ENCODE assay signal across 16 cellular contexts in genomic region chr21:35023396-35024070, GRCh38. TPM values are rescaled to one million over a fixed set of nuclear protein-coding genes. Genes with fewer than 3 reads are reported as not detected.
DNase-seq lines count a peak whose midpoint lies in the region; ATAC-seq, FAIRE-seq and TF ChIP-seq lines count a peak whose summit lies in the region.
"Had no signal": no experiment of that assay in that cellular context is flagged by ENCODE, and none has a peak within 500 bp of the region (broad histone marks: within the 10 kb centered on the region; RNA-seq: fewer than 3 reads in every experiment).

No MANE protein-coding gene starts in this region.

- SMC1A ChIA-PET in GM12878 (lab: Charles Lee; ENCODE audit: uncharacterized antibody, unreplicated experiment), result interaction anchor here (1.0 kb wide), 1 partner anchor 19 kb away, joined by 3 read pairs; no protein-coding TSS in a partner anchor

- no peaks in the 10 kb centered on the region for H3K36me3 ChIP-seq in GM12878 (ENCODE audit: control insufficient read depth in 2 of 2, insufficient read depth in 2 of 2, low read length in 1 of 2)
- H3K36me3 ChIP-seq in trophoblast cell (ENCODE audit: control insufficient read depth in 1 of 2, insufficient read depth in 2 of 2, low read length in 2 of 2), result no peaks in the 10 kb centered on the region
- no peaks in the 10 kb centered on the region for H3K36me3 ChIP-seq in mammary epithelial cell (ENCODE audit: insufficient read depth, low read length)
- H3K36me3 ChIP-seq in suprapubic skin, result no peaks in the 10 kb centered on the region

- no peak overlapping the region for H3K4ac ChIP-seq in trophoblast cell (ENCODE audit: low read depth, low read length)

- no peak overlapping the region for H3K4me3 ChIP-seq in GM12878
- H3K4me3 ChIP-seq in trophoblast cell (ENCODE audit: low read depth, low read length), result no peak overlapping the region
- no peak overlapping the region for H3K4me3 ChIP-seq in mammary epithelial cell (replicated peaks in 1 of 3; ENCODE audit: insufficient read depth in 1 of 3, low read depth in 2 of 3, low read length in 3 of 3)
- no peak overlapping the region for H3K4me3 ChIP-seq in suprapubic skin
- H3K4me3 ChIP-seq: heart right ventricle, PC-9 had no signal

- H3K79me2 ChIP-seq in GM12878 (ENCODE audit: control insufficient read depth, insufficient read depth, low read length) (no peaks in the 10 kb centered on the region), trophoblast cell (ENCODE audit: control insufficient read depth, insufficient read depth, low read length, poor library complexity) (no peaks in the 10 kb centered on the region), mammary epithelial cell (ENCODE audit: insufficient read depth, low read length) (peaks cover 4% of the 10 kb centered on the region)

- no peak overlapping the region for H2BK5ac ChIP-seq in trophoblast cell (ENCODE audit: low read depth, low read length, poor library complexity)

- RAD21 ChIA-PET in GM12878 (lab: Charles Lee; ENCODE audit: unreplicated experiment), result no interaction called here

- H3K4me1 Mint-ChIP-seq in activated naive CD4-positive, alpha-beta T cell treated with anti-CD3 and anti-CD28 coated beads for 36 hours (ENCODE audit: low read depth), result peaks cover 85% of the 10 kb centered on the region

- H3K4me1 ChIP-seq in GM12878 (ENCODE audit: control insufficient read depth, insufficient read depth, low read length) (peaks cover 25% of the 10 kb centered on the region), trophoblast cell (ENCODE audit: control insufficient read depth in 1 of 2, insufficient read depth in 2 of 2, low read length in 2 of 2) (peaks cover 0 to 4% of the 10 kb centered on the region in 2 experiments), mammary epithelial cell (ENCODE audit: insufficient read depth, low read length) (peaks cover 4% of the 10 kb centered on the region), suprapubic skin (peaks cover 9% of the 10 kb centered on the region)

- H2BK12ac ChIP-seq in trophoblast cell (ENCODE audit: low read length), result no peak overlapping the region

- 63% methylated on average over 3 of the region's 3 CpGs for WGBS in GM12878 (ENCODE audit: insufficient coverage, insufficient replicate concordance, low lambda C conversion rate, missing lambda C conversion rate)
- WGBS in trophoblast cell (ENCODE audit: extremely low coverage, insufficient coverage, insufficient read length), result no CpG with 5 or more reads among the region's 3 CpGs
- WGBS in mammary epithelial cell (ENCODE audit: low coverage, missing lambda C conversion rate), result 100% methylated on average over 2 of the region's 3 CpGs
- 80% methylated on average over 3 of the region's 3 CpGs for WGBS in suprapubic skin

- H4K8ac ChIP-seq in trophoblast cell (ENCODE audit: low read depth, low read length), result no peak overlapping the region

- H3K27me3 ChIP-seq in GM12878 (replicated peaks in 1 of 2; ENCODE audit: control insufficient read depth in 2 of 2, insufficient read depth in 2 of 2, low read length in 1 of 2) (no peaks in the 10 kb centered on the region; a peak in 1 of 4 replicates), trophoblast cell (ENCODE audit: insufficient read depth, low read length) (peaks cover 3% of the 10 kb centered on the region), mammary epithelial cell (ENCODE audit: insufficient read depth, low read length) (no peaks in the 10 kb centered on the region), suprapubic skin (peaks cover 4% of the 10 kb centered on the region)

- CTCF ChIA-PET in activated naive CD4-positive, alpha-beta T cell treated with anti-CD3 and anti-CD28 coated beads for 36 hours (lab: Charles Lee), result interaction anchor here (2.0 kb wide), 1 partner anchor 134 kb away, joined by 6 read pairs; no protein-coding TSS in a partner anchor
- CTCF ChIA-PET in GM12878 (lab: Yijun Ruan, JAX), result no interaction called here
- CTCF ChIA-PET in mammary epithelial cell (lab: Charles Lee; ENCODE audit: low non-redundant PET), result no interaction called here

- BruUV-seq in GM12878 (replicated peaks; lab: Mats Ljungman, UMichigan), result no TSS peak
- no TSS peak for BruUV-seq in mammary epithelial cell (replicated peaks; lab: Mats Ljungman, UMichigan)

- H3K9ac ChIP-seq in GM12878 (ENCODE audit: control insufficient read depth, insufficient read depth, low read length), result no peak overlapping the region
- H3K9ac ChIP-seq in trophoblast cell (ENCODE audit: low read length), result no peak overlapping the region
- no peak overlapping the region for H3K9ac ChIP-seq in mammary epithelial cell (ENCODE audit: insufficient read depth, low read length)

- peak overlapping the region; percentile 28 for H3K14ac ChIP-seq in trophoblast cell (ENCODE audit: low read length)

- H2AFZ ChIP-seq in GM12878 (ENCODE audit: control insufficient read depth, low read depth, low read length) (no peak overlapping the region), trophoblast cell (ENCODE audit: insufficient read depth, low read length, poor library complexity) (no peak overlapping the region), mammary epithelial cell (ENCODE audit: low read depth, low read length) (no peak overlapping the region)
- H2AFZ ChIP-seq: PC-9 had no signal

- POLR2A ChIA-PET in GM12878 (lab: Charles Lee), result no interaction called here

- H3K36me3 Mint-ChIP-seq in activated naive CD4-positive, alpha-beta T cell treated with anti-CD3 and anti-CD28 coated beads for 36 hours (ENCODE audit: low read depth), result peaks cover 4% of the 10 kb centered on the region

- H3K27ac Mint-ChIP-seq in activated naive CD4-positive, alpha-beta T cell treated with anti-CD3 and anti-CD28 coated beads for 36 hours, result peak overlapping the region; percentile 71

- ATAC-seq in GM12878, result no peak
- ATAC-seq: heart right ventricle had no signal

- peaks cover 3% of the 10 kb centered on the region for H3K79me1 ChIP-seq in trophoblast cell (ENCODE audit: low read length)

- no peak overlapping the region for H2BK120ac ChIP-seq in trophoblast cell (ENCODE audit: insufficient read depth, low read length, poor library complexity)

- no peak overlapping the region for H3K27ac ChIP-seq in GM12878 (ENCODE audit: control insufficient read depth, insufficient read depth)
- H3K27ac ChIP-seq in trophoblast cell (ENCODE audit: low read depth, low read length), result no peak overlapping the region
- H3K27ac ChIP-seq in mammary epithelial cell (ENCODE audit: insufficient read depth, low read depth, low read length), result no peak overlapping the region
- no peak overlapping the region for H3K27ac ChIP-seq in suprapubic skin
- H3K27ac ChIP-seq: heart right ventricle, PC-9 had no signal

- H3K4me2 ChIP-seq in GM12878 (ENCODE audit: control insufficient read depth, insufficient read depth) (no peak overlapping the region), trophoblast cell (ENCODE audit: low read length) (no peak overlapping the region), mammary epithelial cell (ENCODE audit: insufficient read depth, low read depth, low read length) (no peak overlapping the region)
- H3K4me2 ChIP-seq: PC-9 had no signal

- no peak overlapping the region for H2AK5ac ChIP-seq in trophoblast cell (ENCODE audit: low read length)

- no peaks in the 10 kb centered on the region for H3K27me3 Mint-ChIP-seq in activated naive CD4-positive, alpha-beta T cell treated with anti-CD3 and anti-CD28 coated beads for 36 hours (ENCODE audit: low read depth)

- no peak overlapping the region for H4K91ac ChIP-seq in trophoblast cell (ENCODE audit: low read depth, low read length)

- H3K23ac ChIP-seq in trophoblast cell (ENCODE audit: low read length), result no peak overlapping the region

- in situ Hi-C loops in GM12878 (cut with MboI) (no loop called here), mammary epithelial cell (cut with MboI; ENCODE audit: low sequenced_read_pairs in 2 of 2) (no loop called here)

- H4K12ac ChIP-seq in trophoblast cell (ENCODE audit: low read depth, low read length), result no peak overlapping the region

- DNase-seq in activated naive CD4-positive, alpha-beta T cell treated with anti-CD3 and anti-CD28 coated beads for 36 hours, result no peak
- DNase-seq in activated naive CD4-positive, alpha-beta T cell (lab: John Stamatoyannopoulos, UW), result no peak
- DNase-seq in ELF-1 (ENCODE audit: low read depth, low spot score) (peak; percentile 22), GM12878 (ENCODE audit: low read depth, low spot score) (no peak), trophoblast cell (no peak), pons (ENCODE audit: low spot score) (no peak), mammary epithelial cell (no peak), suprapubic skin (ENCODE audit: low spot score in 2 of 2) (no peak)
- DNase-seq: DMS 273 treated with DMSO at 0.1 percent for 48 hours, heart right ventricle, islet precursor cell, MV-4-11, NCI-H2081 treated with DMSO at 0.1 percent for 48 hours, NCI-H69, PC-9 had no signal

- FAIRE-seq in GM12878 (lab: Jason Lieb, UNC), result no peak
- FAIRE-seq: TTC549 had no signal

- no peak for TF ChIP-seq CTCF in GM12878 (IDR thresholded peaks at IDR 0.05 in 2 of 3, conservative IDR thresholded peaks at IDR 0.05 in 1 of 3; ENCODE audit: control insufficient read depth in 2 of 3, extremely low read depth in 1 of 3, insufficient read depth in 1 of 3, low read depth in 3 of 3, low read length in 3 of 3)
- no peak for TF ChIP-seq CTCF in mammary epithelial cell (conservative IDR thresholded peaks at IDR 0.05 in 1 of 2, IDR thresholded peaks at IDR 0.05 in 1 of 2; ENCODE audit: extremely low read depth in 1 of 2, insufficient read depth in 1 of 2, low read depth in 1 of 2, low read length in 2 of 2)
- TF ChIP-seq CTCF in suprapubic skin (IDR thresholded peaks at IDR 0.05), result no peak

- TF ChIP-seq EP300 in GM12878 (IDR thresholded peaks at IDR 0.05; ENCODE audit: borderline replicate concordance in 1 of 2, control insufficient read depth in 1 of 2, low read depth in 2 of 2, low read length in 2 of 2) (no peak), suprapubic skin (IDR thresholded peaks at IDR 0.05) (no peak)

- intact Hi-C loops in activated naive CD4-positive, alpha-beta T cell treated with anti-CD3 and anti-CD28 coated beads for 36 hours (cut with micrococcal nuclease), result loop anchor here (1.0 to 2.0 kb wide), 9 partner anchors 8 to 319 kb away; no protein-coding TSS in a partner anchor
- intact Hi-C loops in GM12878 (cut with micrococcal nuclease; ENCODE audit: unreplicated experiment) (no loop called here), mammary epithelial cell (cut with micrococcal nuclease) (no loop called here)

- TF ChIP-seq POLR2A in GM12878 (IDR thresholded peaks at IDR 0.05; ENCODE audit: low read depth, low read length) (no peak), suprapubic skin (IDR thresholded peaks at IDR 0.05) (no peak)

- TF ChIP-seq RAD21 in GM12878 (IDR thresholded peaks at IDR 0.05; ENCODE audit: insufficient read depth, low read depth, low read length), result no peak

- H3K18ac ChIP-seq in trophoblast cell (ENCODE audit: low read length), result no peak overlapping the region

- no peak overlapping the region for H3K4me3 Mint-ChIP-seq in activated naive CD4-positive, alpha-beta T cell treated with anti-CD3 and anti-CD28 coated beads for 36 hours

- H4K20me1 ChIP-seq in GM12878 (ENCODE audit: control insufficient read depth, insufficient read depth) (no peaks in the 10 kb centered on the region), mammary epithelial cell (ENCODE audit: insufficient read depth, low read length) (no peaks in the 10 kb centered on the region)

- H3K9me3 ChIP-seq in GM12878 (replicated peaks; ENCODE audit: control insufficient read depth, insufficient read depth, low read length), result no peaks in the 10 kb centered on the region; the same call in 2 of the 3 replicates
- H3K9me3 ChIP-seq in trophoblast cell (ENCODE audit: insufficient read depth, low read depth, low read length), result no peaks in the 10 kb centered on the region
- H3K9me3 ChIP-seq in mammary epithelial cell (replicated peaks; ENCODE audit: insufficient read depth, low read length), result no peaks in the 10 kb centered on the region
- H3K9me3 ChIP-seq in suprapubic skin, result no peaks in the 10 kb centered on the region

- dilution Hi-C loops in mammary epithelial cell (cut with HindIII; ENCODE audit: low sequenced_read_pairs), result no loop called here

- H3K9me3 Mint-ChIP-seq in activated naive CD4-positive, alpha-beta T cell treated with anti-CD3 and anti-CD28 coated beads for 36 hours, result peaks cover 3% of the 10 kb centered on the region

RNA-seq across cellular contexts. Expression of gene RUNX1, which starts 25.6 kb away (rescaled TPM):
- total RNA-seq in activated naive CD4-positive, alpha-beta T cell treated with anti-CD3 and anti-CD28 coated beads for 36 hours, result 10 to 100 TPM; 36.9 to 41.0 TPM
- 8.4 and 9.3 TPM in 2 replicates for total RNA-seq in GM12878 (2013; cell fraction: nucleolus; rRNA removed)
- total RNA-seq in GM12878 (2014; rRNA removed), result 5.3 and 5.6 TPM in 2 replicates
- total RNA-seq in GM12878 (2014; rRNA removed; fragmentation: Illumina TruSeq; extraction: Trizol), result 3.8 and 3.9 TPM in 2 replicates
- total RNA-seq in GM12878 (2021), result 13.3 and 15.2 TPM in 2 replicates
- polyA plus RNA-seq in GM12878 (2011; ENCODE audit: low read depth), result 3.5 TPM
- 0.55 and 0.98 TPM in 2 replicates for polyA plus RNA-seq in GM12878 (2011; rRNA removed)
- polyA plus RNA-seq in GM12878 (2011; cell fraction: cytosol; rRNA removed), result 0.42 and 0.67 TPM in 2 replicates
- 1.9 and 2.6 TPM in 2 replicates for polyA plus RNA-seq in GM12878 (2011; cell fraction: nucleus; rRNA removed)
- 6.0 and 6.7 TPM in 2 replicates for polyA plus RNA-seq in GM12878 (2012)
- polyA plus RNA-seq in GM12878 (2014; fragmentation: Illumina TruSeq; extraction: Trizol), result 6.2 and 7.6 TPM in 2 replicates
- 1 to 10 TPM in 1 of 2 experiments, under 1 TPM in 1; 0.90 to 1.4 TPM for polyA plus RNA-seq in GM12878 (2014; fragmentation: Nextera tagmentation; extraction: Ambion mirVana)
- polyA plus RNA-seq in GM12878 (2014; rRNA removed), result 6.1 and 7.1 TPM in 2 replicates
- polyA plus RNA-seq in GM12878 (2016; fragmentation: Nextera tagmentation; extraction: Ambion mirVana), result 1 to 10 TPM; 3.3 to 4.3 TPM
- polyA minus RNA-seq in GM12878 (2011; rRNA and poly(A)+ RNA removed), result 1.2 and 1.7 TPM in 2 replicates
- polyA minus RNA-seq in GM12878 (2011; cell fraction: cytosol; rRNA and poly(A)+ RNA removed), result 0.53 and 1.1 TPM in 2 replicates
- 3.4 and 6.2 TPM in 2 replicates for polyA minus RNA-seq in GM12878 (2011; cell fraction: nucleus; rRNA and poly(A)+ RNA removed)
- 64.0 and 64.4 TPM in 2 replicates for polyA plus RNA-seq in trophoblast cell (2013)
- total RNA-seq in mammary epithelial cell, result 100 to 1,000 TPM; 126 to 133 TPM
- 45.8 TPM for polyA plus RNA-seq in mammary epithelial cell
- polyA minus RNA-seq in mammary epithelial cell, result 102 TPM
- 10 to 100 TPM; 15.4 to 26.7 (median 20.5) TPM for total RNA-seq in suprapubic skin
